11 cellular contexts compared by ENCODE assay signal in genomic region chr12:66823857-66824570, GRCh38.
A peak's percentile ranks its signal among the peaks of the same experiment; 100 is the strongest.
DNase-seq lines count a peak whose midpoint lies in the region; ATAC-seq and TF ChIP-seq lines count a peak whose summit lies in the region.
"Had no signal": no experiment of that assay in that cellular context is flagged by ENCODE, and none has a peak within 500 bp of the region (broad histone marks: within the 10 kb centered on the region; RNA-seq: fewer than 3 reads in every experiment).

No MANE protein-coding gene starts in this region.

- TF ChIP-seq POLR2A in esophagus squamous epithelium (IDR thresholded peaks at IDR 0.05) = no peak

- no peaks in the 10 kb centered on the region for H3K9me3 Mint-ChIP-seq in type B pancreatic cell

- intact Hi-C loops in OCI-LY7 (cut with micrococcal nuclease; ENCODE audit: unreplicated experiment) = no loop called here
- intact Hi-C loops in esophagus squamous epithelium (cut with DNase I) = no loop called here

- H3K4me3 Mint-ChIP-seq in type B pancreatic cell = no peak overlapping the region
- H3K4me3 Mint-ChIP-seq: naive thymus-derived CD4-positive, alpha-beta T cell had no signal

- no peaks in the 10 kb centered on the region for H3K27me3 Mint-ChIP-seq in type B pancreatic cell
- H3K27me3 Mint-ChIP-seq: naive thymus-derived CD4-positive, alpha-beta T cell had no signal

- no peaks in the 10 kb centered on the region for H3K27me3 ChIP-seq in esophagus squamous epithelium

- no TSS peak for BruUV-seq in OCI-LY7 (replicated peaks; lab: Mats Ljungman, UMichigan)

- no peak for ATAC-seq in GM18520 (IDR thresholded peaks at IDR 0.05; ENCODE audit: unreplicated experiment)
- ATAC-seq: naive thymus-derived CD4-positive, alpha-beta T cell had no signal

- H3K4me1 Mint-ChIP-seq in type B pancreatic cell (ENCODE audit: unreplicated experiment) = peaks cover 14% of the 10 kb centered on the region

- no peaks in the 10 kb centered on the region for H3K9me2 ChIP-seq in OCI-LY7 (ENCODE audit: insufficient read depth, low read length)

- peak overlapping the region; percentile 6; the same call in 1 of the 2 replicates for H2AFZ ChIP-seq in OCI-LY7 (ENCODE audit: low read length)

- POLR2A ChIA-PET in OCI-LY7 (lab: Charles Lee) = interaction anchor here (0.6 to 0.7 kb wide), 2 partner anchors 131 to 187 kb away, joined by 3 read pairs; no protein-coding TSS in a partner anchor

- H3K27ac Mint-ChIP-seq in type B pancreatic cell = peak overlapping the region; percentile 90
- H3K27ac Mint-ChIP-seq: naive thymus-derived CD4-positive, alpha-beta T cell had no signal

- H3K27ac ChIP-seq in OCI-LY7 (ENCODE audit: low read depth, low read length, poor library complexity, severe bottlenecking) (no peak overlapping the region), esophagus squamous epithelium (peak overlapping the region; percentile 64 to 85 (median 79))
- H3K27ac ChIP-seq: SK-N-MC had no signal

- H3K36me3 ChIP-seq in OCI-LY7 (ENCODE audit: insufficient read depth, low read length) = no peaks in the 10 kb centered on the region
- no peaks in the 10 kb centered on the region for H3K36me3 ChIP-seq in esophagus squamous epithelium

- no peaks in the 10 kb centered on the region for H3K79me2 ChIP-seq in OCI-LY7 (ENCODE audit: insufficient read depth, low read depth, low read length)

- DNase-seq in NCI-H2171 treated with DMSO at 0.1 percent for 48 hours (lab: John Stamatoyannopoulos, UW) (peak; percentile 26), NCI-H2171 (lab: John Stamatoyannopoulos, UW) (no peak), OCI-LY7 (ENCODE audit: low spot score) (no peak), esophagus squamous epithelium (lab: John Stamatoyannopoulos, UW) (no peak), type B pancreatic cell (ENCODE audit: extremely low spot score, unreplicated experiment) (no peak), HCEC 1CT (no peak)
- no peak for DNase-seq in activated CD4-positive, CD25-positive, alpha-beta regulatory T cell treated with anti-CD3 and anti-CD28 coated beads, Interleukin-2, amount 50 U/mL, for 72 hours
- DNase-seq: naive thymus-derived CD4-positive, alpha-beta T cell; stimulated activated CD4-positive, alpha-beta T cell treated with anti-CD3 and anti-CD28 coated beads, Interleukin-4, amount 100 ng/mL, for 24 hours had no signal

- no peaks in the 10 kb centered on the region for H3K36me3 Mint-ChIP-seq in type B pancreatic cell

- H3K4me1 ChIP-seq in OCI-LY7 (ENCODE audit: insufficient read depth, low read length, poor library complexity, severe bottlenecking) (no peaks in the 10 kb centered on the region), esophagus squamous epithelium (peaks cover 0 to 31% (median 4%) of the 10 kb centered on the region in 3 donors)

- H3K4me2 ChIP-seq in OCI-LY7 (ENCODE audit: low read length) = no peak overlapping the region

- TF ChIP-seq CTCF in OCI-LY7 (conservative IDR thresholded peaks at IDR 0.05; ENCODE audit: low read length) = no peak
- TF ChIP-seq CTCF in esophagus squamous epithelium (IDR thresholded peaks at IDR 0.05) = no peak
- no peak for TF ChIP-seq CTCF in type B pancreatic cell (conservative IDR thresholded peaks at IDR 0.05)

- CTCF ChIA-PET in OCI-LY7 (lab: Charles Lee; ENCODE audit: unreplicated experiment) = no interaction called here

- no peaks in the 10 kb centered on the region for H4K20me1 ChIP-seq in OCI-LY7 (ENCODE audit: insufficient read depth, low read length)

- 20 to 39% methylated on average over 5 of the region's 5 CpGs for WGBS in esophagus squamous epithelium, 2 donors

- H3K9me3 ChIP-seq in OCI-LY7 (ENCODE audit: low read length) (no peaks in the 10 kb centered on the region), esophagus squamous epithelium (no peaks in the 10 kb centered on the region)

- no peak overlapping the region for H3K4me3 ChIP-seq in OCI-LY7 (ENCODE audit: low read depth, low read length, poor library complexity, severe bottlenecking)
- H3K4me3 ChIP-seq in esophagus squamous epithelium = no peak overlapping the region
- H3K4me3 ChIP-seq: SK-N-MC had no signal
